ENCODE assay signal across 1 cellular context in the genomic region with DNA sequence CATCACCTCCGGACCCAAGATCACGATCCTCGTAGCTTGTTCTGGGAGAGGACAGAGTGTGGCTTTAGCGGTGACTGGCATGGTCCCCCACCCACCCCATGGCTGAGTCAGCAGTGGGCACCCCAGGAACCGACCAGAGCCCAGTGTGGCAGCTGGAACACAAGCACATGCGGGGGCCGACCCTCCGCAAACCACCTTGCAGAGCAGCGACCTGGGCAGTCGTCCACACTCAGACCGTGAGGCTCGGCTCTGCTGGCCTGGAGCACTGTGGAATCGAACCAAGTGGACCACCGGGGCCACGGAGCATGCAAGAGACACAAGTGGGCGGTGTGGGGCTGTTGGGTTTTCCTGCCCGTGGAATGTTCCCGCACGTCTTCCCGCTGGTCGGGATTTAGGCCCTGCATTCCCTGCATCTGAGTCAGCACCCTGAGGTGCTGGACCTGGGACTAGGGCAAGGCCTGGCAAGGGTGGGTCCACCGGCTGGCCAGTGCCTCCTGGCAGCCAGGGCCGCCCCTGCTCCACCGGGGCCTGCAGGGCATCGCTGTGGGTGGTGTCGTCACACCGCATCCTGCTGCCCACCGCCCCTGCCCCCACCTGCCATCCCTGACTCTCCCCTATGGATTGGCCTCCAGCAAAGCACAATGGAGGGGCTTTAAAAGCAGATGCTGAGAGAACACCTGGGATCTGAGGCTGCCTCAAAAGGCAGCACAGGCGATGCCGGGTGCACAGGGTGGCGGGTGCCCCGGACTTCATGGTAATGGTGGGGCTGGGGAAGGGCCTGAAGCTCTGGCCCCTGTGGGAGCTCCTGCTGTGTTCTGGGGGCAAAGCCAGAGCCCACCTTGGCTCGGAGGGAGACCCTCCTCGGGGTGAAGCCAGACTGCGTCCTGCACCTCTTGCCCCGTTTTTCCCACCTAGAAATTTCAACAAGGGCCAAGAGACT.
TF ChIP-seq lines count a peak whose summit lies in the region.

No MANE protein-coding gene starts in this region.

TF ChIP-seq in SK-N-SH treated with all-trans-retinoic acid at 6 μM for 48 hours, 23 proteins besides CTCF, POLR2A, EP300 and RAD21 (continued from another document):
- TF ChIP-seq, protein P1, sequence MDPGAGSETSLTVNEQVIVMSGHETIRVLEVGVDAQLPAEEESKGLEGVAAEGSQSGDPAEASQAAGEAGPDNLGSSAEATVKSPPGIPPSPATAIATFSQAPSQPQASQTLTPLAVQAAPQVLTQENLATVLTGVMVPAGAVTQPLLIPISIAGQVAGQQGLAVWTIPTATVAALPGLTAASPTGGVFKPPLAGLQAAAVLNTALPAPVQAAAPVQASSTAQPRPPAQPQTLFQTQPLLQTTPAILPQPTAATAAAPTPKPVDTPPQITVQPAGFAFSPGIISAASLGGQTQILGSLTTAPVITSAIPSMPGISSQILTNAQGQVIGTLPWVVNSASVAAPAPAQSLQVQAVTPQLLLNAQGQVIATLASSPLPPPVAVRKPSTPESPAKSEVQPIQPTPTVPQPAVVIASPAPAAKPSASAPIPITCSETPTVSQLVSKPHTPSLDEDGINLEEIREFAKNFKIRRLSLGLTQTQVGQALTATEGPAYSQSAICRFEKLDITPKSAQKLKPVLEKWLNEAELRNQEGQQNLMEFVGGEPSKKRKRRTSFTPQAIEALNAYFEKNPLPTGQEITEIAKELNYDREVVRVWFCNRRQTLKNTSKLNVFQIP (CRISPR knock-in tag; IDR thresholded peaks at IDR 0.05; ENCODE audit: borderline replicate concordance, low read depth) = no peak
- no peak for TF ChIP-seq TCF4 (CRISPR knock-in tag; IDR thresholded peaks at IDR 0.05; ENCODE audit: borderline replicate concordance)
- TF ChIP-seq TOX (CRISPR knock-in tag; IDR thresholded peaks at IDR 0.05; ENCODE audit: borderline replicate concordance) = no peak
- TF ChIP-seq ZNF565 (CRISPR knock-in tag; conservative IDR thresholded peaks at IDR 0.05; ENCODE audit: low read depth) = no peak
